8 cellular contexts compared by ENCODE assay signal in genomic region chr17:71084219-71084618, GRCh38.
DNase-seq lines count a peak whose midpoint lies in the region; ATAC-seq, FAIRE-seq and TF ChIP-seq lines count a peak whose summit lies in the region.

No MANE protein-coding gene starts in this region.

- no peak for FAIRE-seq in HepG2 (lab: Jason Lieb, UNC)

- H3K27me3 ChIP-seq in HepG2 (ENCODE audit: control insufficient read depth in 1 of 2, insufficient read depth in 2 of 2, low read length in 2 of 2) = no peaks in the 10 kb centered on the region

- CTCF ChIA-PET in HepG2 (lab: Yijun Ruan, JAX; ENCODE audit: low intra/inter-chr PET ratio, low total read pairs) = interaction anchor here (0.8 to 3.5 kb wide), 3 partner anchors 317 to 447 kb away, joined by 3 to 18 read pairs (median 4); no protein-coding TSS in a partner anchor

- in situ Hi-C loops in KBM-7 (cut with MboI; ENCODE audit: low pct_unique_long_range_greater_than_20kb, low sequenced_read_pairs) (no loop called here), HepG2 (cut with HindIII; ENCODE audit: extremely low pct_ligation_motif_present, low pct_unique_long_range_greater_than_20kb) (no loop called here)

- H2AFZ ChIP-seq in HepG2 (ENCODE audit: low read length) = no peak overlapping the region

- 11% methylated on average over 5 of the region's 5 CpGs for WGBS in HepG2 (ENCODE audit: low lambda C conversion rate)

- no TSS peak for BruUV-seq in HepG2 (replicated peaks; lab: Mats Ljungman, UMichigan)

- no peak overlapping the region for H3K4me3 ChIP-seq in HepG2 (replicated peaks in 1 of 3; ENCODE audit: insufficient read depth in 1 of 3, low read depth in 2 of 3, low read length in 3 of 3)

- POLR2A ChIA-PET in HepG2 (lab: Yijun Ruan, JAX) = no interaction called here

- no peak overlapping the region for H3K4me2 ChIP-seq in HepG2 (ENCODE audit: low read depth, low read length)

- intact Hi-C loops in HepG2 (cut with micrococcal nuclease; ENCODE audit: unreplicated experiment) = loop anchor here (1.0 to 10.0 kb wide), 2 partner anchors 317 to 381 kb away; no protein-coding TSS in a partner anchor

- ATAC-seq in HepG2 (peak; percentile 78), GM19328 (IDR thresholded peaks at IDR 0.05; ENCODE audit: unreplicated experiment) (no peak)

- peaks cover 26% of the 10 kb centered on the region for H3K9me3 ChIP-seq in HepG2 (ENCODE audit: low read length)

- TF ChIP-seq CTCF in VCaP (conservative IDR thresholded peaks at IDR 0.05) = peak; percentile 64
- peak; percentile 66 for TF ChIP-seq CTCF in HepG2 (CRISPR knock-in tag; IDR thresholded peaks at IDR 0.05)

- TF ChIP-seq EP300 in HepG2 (IDR thresholded peaks at IDR 0.05; ENCODE audit: low read depth in 2 of 2, low read length in 2 of 2) = no peak
- no peak for TF ChIP-seq EP300 in HepG2 (CRISPR knock-in tag; IDR thresholded peaks at IDR 0.05; ENCODE audit: borderline replicate concordance)

- H3K79me2 ChIP-seq in HepG2 (ENCODE audit: insufficient read depth, low read length) = no peaks in the 10 kb centered on the region

- no peaks in the 10 kb centered on the region for H4K20me1 ChIP-seq in HepG2 (ENCODE audit: insufficient read depth, low read length)

- H3K36me3 ChIP-seq in HepG2 (replicated peaks in 1 of 2; ENCODE audit: control insufficient read depth in 1 of 2, insufficient read depth in 2 of 2, low read length in 2 of 2) = no peaks in the 10 kb centered on the region

- DNase-seq in Daoy (ENCODE audit: low read depth) (peak; percentile 61), KBM-7 (peak; percentile 35), HepG2 (ENCODE audit: low spot score) (peak; percentile 26), hippocampal formation (lab: John Stamatoyannopoulos, UW) (no peak), activated gamma-delta T cell treated with Interleukin-2 at 50 U/mL for 16 hours (no peak)
- no peak for DNase-seq in stimulated activated CD4-positive, alpha-beta T cell treated with anti-CD3 and anti-CD28 coated beads, Interleukin-4, amount 100 ng/mL, for 4 hours

- H3K27ac ChIP-seq in VCaP = no peak overlapping the region
- H3K27ac ChIP-seq in HepG2 (ENCODE audit: extremely low read length, insufficient read depth, low read length) = no peak overlapping the region

- H3K9ac ChIP-seq in HepG2 (ENCODE audit: insufficient read depth, low read depth, low read length) = no peak overlapping the region

- H3K4me1 ChIP-seq in HepG2 (ENCODE audit: insufficient read depth, low read length) = no peaks in the 10 kb centered on the region

- TF ChIP-seq POLR2A in HepG2 (IDR thresholded peaks at IDR 0.05; ENCODE audit: insufficient read depth in 1 of 2, low read depth in 2 of 2, low read length in 2 of 2) = no peak

- peak; percentile 35; the same call in 1 of the 2 replicates for TF ChIP-seq RAD21 in HepG2 (CRISPR knock-in tag; IDR thresholded peaks at IDR 0.05)

TF ChIP-seq in HepG2, 621 proteins besides CTCF, POLR2A, EP300 and RAD21 (continues in another document):
- TF ChIP-seq ZNF660 (CRISPR knock-in tag; IDR thresholded peaks at IDR 0.05; ENCODE audit: borderline replicate concordance, low read depth) (no peak), KAT8 (CRISPR knock-in tag; IDR thresholded peaks at IDR 0.05) (no peak), ZKSCAN8 (CRISPR knock-in tag; IDR thresholded peaks at IDR 0.05; ENCODE audit: borderline replicate concordance) (no peak), ZNF496 (CRISPR knock-in tag; IDR thresholded peaks at IDR 0.05; ENCODE audit: insufficient replicate concordance) (no peak), TBP (CRISPR knock-in tag; IDR thresholded peaks at IDR 0.05) (no peak), SMARCE1 (IDR thresholded peaks at IDR 0.05; ENCODE audit: borderline replicate concordance) (no peak), MIXL1 (CRISPR knock-in tag; IDR thresholded peaks at IDR 0.05) (0 out of 2 replicates have a peak, but pooled peaks have one; percentile 26), HMGA1 (CRISPR knock-in tag; conservative IDR thresholded peaks at IDR 0.05) (no peak), GTF2F1 (IDR thresholded peaks at IDR 0.05; ENCODE audit: low read length) (no peak), ZNF574 (CRISPR knock-in tag; IDR thresholded peaks at IDR 0.05) (no peak), CHD2 (IDR thresholded peaks at IDR 0.05; ENCODE audit: low read depth, low read length) (no peak), NRL (CRISPR knock-in tag; IDR thresholded peaks at IDR 0.05; ENCODE audit: borderline replicate concordance) (no peak), KDM6A (CRISPR knock-in tag; IDR thresholded peaks at IDR 0.05; ENCODE audit: low read depth) (no peak), STAG1 (CRISPR knock-in tag; IDR thresholded peaks at IDR 0.05) (peak; percentile 54), SALL1 (CRISPR knock-in tag; IDR thresholded peaks at IDR 0.05) (no peak), NCOR1 (IDR thresholded peaks at IDR 0.05; ENCODE audit: borderline replicate concordance, low read length) (no peak), ZFP91 (CRISPR knock-in tag; IDR thresholded peaks at IDR 0.05; ENCODE audit: borderline replicate concordance) (no peak)
- TF ChIP-seq, protein P1, sequence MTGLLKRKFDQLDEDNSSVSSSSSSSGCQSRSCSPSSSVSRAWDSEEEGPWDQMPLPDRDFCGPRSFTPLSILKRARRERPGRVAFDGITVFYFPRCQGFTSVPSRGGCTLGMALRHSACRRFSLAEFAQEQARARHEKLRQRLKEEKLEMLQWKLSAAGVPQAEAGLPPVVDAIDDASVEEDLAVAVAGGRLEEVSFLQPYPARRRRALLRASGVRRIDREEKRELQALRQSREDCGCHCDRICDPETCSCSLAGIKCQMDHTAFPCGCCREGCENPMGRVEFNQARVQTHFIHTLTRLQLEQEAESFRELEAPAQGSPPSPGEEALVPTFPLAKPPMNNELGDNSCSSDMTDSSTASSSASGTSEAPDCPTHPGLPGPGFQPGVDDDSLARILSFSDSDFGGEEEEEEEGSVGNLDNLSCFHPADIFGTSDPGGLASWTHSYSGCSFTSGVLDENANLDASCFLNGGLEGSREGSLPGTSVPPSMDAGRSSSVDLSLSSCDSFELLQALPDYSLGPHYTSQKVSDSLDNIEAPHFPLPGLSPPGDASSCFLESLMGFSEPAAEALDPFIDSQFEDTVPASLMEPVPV (CRISPR knock-in tag; IDR thresholded peaks at IDR 0.05) = no peak

Comparison
In these comparisons a context has a peak if more than half of its experiments do, and no peak if none do; other contexts are left out.
1. DNase-seq: peak in Daoy (single experiment), KBM-7 (single experiment) and HepG2 (single experiment); none in stimulated activated CD4-positive, alpha-beta T cell treated with anti-CD3 and anti-CD28 coated beads, Interleukin-4, amount 100 ng/mL, for 4 hours (0 of 2), hippocampal formation (0 of 2) and activated gamma-delta T cell treated with Interleukin-2 at 50 U/mL for 16 hours (single experiment).